Comparison of ENCODE assay signal across 10 cellular contexts in the genomic region with DNA sequence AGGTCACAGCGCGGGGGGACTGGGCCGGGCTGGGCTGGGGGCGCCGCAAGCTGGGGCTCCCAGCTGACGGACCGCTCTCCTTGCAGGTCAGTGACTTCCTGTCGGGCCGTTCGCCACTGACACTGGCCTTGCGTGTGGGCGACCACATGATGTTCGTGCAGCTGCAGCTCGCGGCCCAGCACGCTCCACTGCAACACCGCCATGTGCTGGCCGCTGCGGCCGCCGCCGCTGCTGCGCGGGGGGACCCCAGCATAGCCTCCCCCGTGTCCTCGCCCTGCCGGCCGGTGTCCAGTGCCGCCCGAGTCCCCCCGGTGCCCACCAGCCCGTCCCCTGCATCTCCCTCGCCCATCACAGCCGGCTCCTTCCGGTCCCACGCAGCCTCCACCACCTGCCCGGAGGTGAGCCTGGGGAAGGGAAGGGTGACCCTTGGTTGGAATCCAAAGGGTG. TPM values are rescaled to one million over a fixed set of nuclear protein-coding genes. Genes with fewer than 3 reads are reported as not detected.
DNase-seq lines count a peak whose midpoint lies in the region; ATAC-seq and TF ChIP-seq lines count a peak whose summit lies in the region.
"Had no signal": no experiment of that assay in that cellular context is flagged by ENCODE, and none has a peak within 500 bp of the region (broad histone marks: within the 10 kb centered on the region; RNA-seq: fewer than 3 reads in every experiment).

No MANE protein-coding gene starts in this region.

- no peak for DNase-seq in T-helper 17 cell
- DNase-seq in foreskin melanocyte: peak; percentile 70
- peak; percentile 51 for DNase-seq in pons (ENCODE audit: low spot score)
- no peak for DNase-seq in mesothelial cell of epicardium (ENCODE audit: low spot score in 2 of 2, unreplicated experiment in 2 of 2)
- no peak for DNase-seq in NCI-H748 (lab: John Stamatoyannopoulos, UW; ENCODE audit: unreplicated experiment)
- DNase-seq: NCI-H2029 treated with DMSO at 0.1 percent for 48 hours; stimulated activated CD4-positive, alpha-beta T cell treated with anti-CD3 and anti-CD28 coated beads, Interleukin-12 subunit alpha, Interleukin-12 subunit beta, amount 100 ng/mL, for 4 hours had no signal

- H3K4me3 Mint-ChIP-seq in T-helper 17 cell (peak overlapping the region; percentile 39), mesothelial cell of epicardium (no peak overlapping the region)

- H3K9me3 ChIP-seq in T-helper 17 cell (ENCODE audit: control insufficient read depth, low read length, poor library complexity, severe bottlenecking): no peaks in the 10 kb centered on the region

- no peaks in the 10 kb centered on the region for H3K27me3 Mint-ChIP-seq in T-helper 17 cell
- H3K27me3 Mint-ChIP-seq in mesothelial cell of epicardium (ENCODE audit: low read depth): no peaks in the 10 kb centered on the region

- TF ChIP-seq CTCF in C4-2B (conservative IDR thresholded peaks at IDR 0.05): no peak
- no peak for TF ChIP-seq CTCF in mesothelial cell of epicardium (IDR thresholded peaks at IDR 0.05; ENCODE audit: unreplicated experiment)

- H3K9me3 Mint-ChIP-seq in mesothelial cell of epicardium: no peaks in the 10 kb centered on the region

- H3K27ac Mint-ChIP-seq in T-helper 17 cell (peak overlapping the region; percentile 84), mesothelial cell of epicardium (no peak overlapping the region)

- H3K27ac ChIP-seq in C4-2B: peak overlapping the region; percentile 96

- H3K36me3 Mint-ChIP-seq in T-helper 17 cell (ENCODE audit: low read depth) (peaks cover 6% of the 10 kb centered on the region), mesothelial cell of epicardium (peaks cover 9% of the 10 kb centered on the region)

- ATAC-seq in T-helper 17 cell (no peak), GM19328 (IDR thresholded peaks at IDR 0.05; ENCODE audit: unreplicated experiment) (no peak), GM19455 (IDR thresholded peaks at IDR 0.05; ENCODE audit: unreplicated experiment) (no peak)

- peaks cover 21% of the 10 kb centered on the region for H3K4me1 Mint-ChIP-seq in T-helper 17 cell
- peaks cover 19% of the 10 kb centered on the region for H3K4me1 Mint-ChIP-seq in mesothelial cell of epicardium

RNA-seq across cellular contexts. Expression of gene MIDN, which starts 5.7 kb away (rescaled TPM):
- total RNA-seq in T-helper 17 cell (100 to 1,000 TPM in 1 of 2 donors, 10 to 100 TPM in 1; 87.1 to 113 TPM), mesothelial cell of epicardium (168 to 177 TPM (median 172 TPM) in 3 replicates)

RNA-seq across cellular contexts. Expression of gene ATP5F1D, which starts 12.6 kb away (rescaled TPM):
- 100 to 1,000 TPM; 104 to 115 TPM for total RNA-seq in T-helper 17 cell
- 105 to 115 TPM (median 108 TPM) in 3 replicates for total RNA-seq in mesothelial cell of epicardium

RNA-seq across cellular contexts. Expression of gene CIRBP, which starts 15.0 kb away (rescaled TPM):
- total RNA-seq in T-helper 17 cell (100 to 1,000 TPM; 460 to 474 TPM), mesothelial cell of epicardium (659 to 674 TPM (median 670 TPM) in 3 replicates)

RNA-seq across cellular contexts. Expression of gene CBARP, which starts 16.3 kb away (rescaled TPM):
- total RNA-seq in T-helper 17 cell: not detected
- 9.0 to 10.4 TPM (median 9.2 TPM) in 3 replicates for total RNA-seq in mesothelial cell of epicardium

RNA-seq across cellular contexts. Expression of gene FAM174C, which starts 21.2 kb away (rescaled TPM):
- total RNA-seq in T-helper 17 cell: 10 to 100 TPM; 40.6 to 43.6 TPM
- total RNA-seq in mesothelial cell of epicardium: 24.4 to 25.8 TPM (median 25.5 TPM) in 3 replicates

Comparison
In these comparisons a context has a peak if more than half of its experiments do, and no peak if none do; other contexts are left out.
1. DNase-seq: peak in foreskin melanocyte (single experiment) and pons (single experiment); none in T-helper 17 cell (0 of 3), mesothelial cell of epicardium (0 of 2) and NCI-H748 (single experiment).